Comparison of ENCODE assay signal across 19 cellular contexts in genomic region chr5:37638897-37639296, GRCh38.
DNase-seq lines count a peak whose midpoint lies in the region; TF ChIP-seq lines count a peak whose summit lies in the region.
"Had no signal": no experiment of that assay in that cellular context is flagged by ENCODE, and none has a peak within 500 bp of the region (broad histone marks: within the 10 kb centered on the region; RNA-seq: fewer than 3 reads in every experiment).

No MANE protein-coding gene starts in this region.

- no peak for TF ChIP-seq CTCF in fibroblast of mammary gland (conservative IDR thresholded peaks at IDR 0.05; ENCODE audit: control insufficient read depth, insufficient read depth, low read depth, low read length)
- TF ChIP-seq CTCF in WERI-Rb-1 (IDR thresholded peaks at IDR 0.05; ENCODE audit: low read depth, low read length) = no peak

- H3K4me2 ChIP-seq in GM23248 (ENCODE audit: unreplicated experiment) = peak overlapping the region; percentile 8
- H3K4me2 ChIP-seq: KMS-11 had no signal

- in situ Hi-C loops in GM23248 (cut with MboI) = no loop called here

- H3K79me2 ChIP-seq in GM23248 (ENCODE audit: insufficient read depth) = 0 out of 2 replicates have a peak, but pooled peaks cover under 1% of the 10 kb centered on the region

- peaks cover 21% of the 10 kb centered on the region for H3F3A ChIP-seq in GM23248 (ENCODE audit: insufficient read depth)

- H3K4me1 ChIP-seq in GM23248 (ENCODE audit: insufficient read depth) (peaks cover 23% of the 10 kb centered on the region), SJSA1 (replicated peaks) (peaks cover 22% of the 10 kb centered on the region), SJCRH30 (peaks cover 11% of the 10 kb centered on the region)

- 8 to 26% methylated on average over 1 of the region's 1 CpG for WGBS in GM23248 (ENCODE audit: low coverage in 1 of 2, low lambda C conversion rate in 2 of 2, missing lambda C conversion rate in 2 of 2), 2 experiments

- H3K27me3 ChIP-seq in GM23248 (replicated peaks; ENCODE audit: insufficient read depth) = no peaks in the 10 kb centered on the region
- H3K27me3 ChIP-seq in SJSA1 (replicated peaks) = no peaks in the 10 kb centered on the region
- no peaks in the 10 kb centered on the region for H3K27me3 ChIP-seq in WERI-Rb-1 (ENCODE audit: insufficient read depth, low read depth, severe bottlenecking)
- H3K27me3 ChIP-seq in SJCRH30 = no peaks in the 10 kb centered on the region

- no peak overlapping the region for H3K9ac ChIP-seq in GM23248
- H3K9ac ChIP-seq: KMS-11 had no signal

- H3K4me3 ChIP-seq in GM23248 (no peak overlapping the region), SJSA1 (no peak overlapping the region), fibroblast of mammary gland (ENCODE audit: control insufficient read depth, low read depth, low read length) (no peak overlapping the region), WERI-Rb-1 (ENCODE audit: low read depth, low read length) (no peak overlapping the region), SJCRH30 (no peak overlapping the region)

- peak overlapping the region; percentile 43 for H3K27ac ChIP-seq in GM23248
- peak overlapping the region; percentile 43 for H3K27ac ChIP-seq in SJSA1
- H3K27ac ChIP-seq in WERI-Rb-1 = no peak overlapping the region
- no peak overlapping the region for H3K27ac ChIP-seq in SJCRH30
- H3K27ac ChIP-seq: C4-2B, KMS-11 had no signal

- no peaks in the 10 kb centered on the region for H3K36me3 ChIP-seq in GM23248 (ENCODE audit: low read depth)
- H3K36me3 ChIP-seq in SJSA1 = no peaks in the 10 kb centered on the region
- no peaks in the 10 kb centered on the region for H3K36me3 ChIP-seq in WERI-Rb-1
- H3K36me3 ChIP-seq in SJCRH30 = no peaks in the 10 kb centered on the region

- H3K9me3 ChIP-seq in GM23248 (ENCODE audit: low read depth) = no peaks in the 10 kb centered on the region
- no peaks in the 10 kb centered on the region for H3K9me3 ChIP-seq in SJSA1 (replicated peaks)
- no peaks in the 10 kb centered on the region for H3K9me3 ChIP-seq in WERI-Rb-1 (ENCODE audit: severe bottlenecking)
- no peaks in the 10 kb centered on the region; the same call in 1 of the 2 replicates for H3K9me3 ChIP-seq in SJCRH30 (replicated peaks)

- DNase-seq in GM23248 (peak; percentile 60), SJSA1 (ENCODE audit: low read depth in 1 of 2, low spot score in 2 of 2) (peak in 1 of 2 experiments; percentile 51), fibroblast of mammary gland (ENCODE audit: low read depth) (peak; percentile 33), Kasumi-1 (lab: John Stamatoyannopoulos, UW) (no peak), WERI-Rb-1 (no peak), SJCRH30 (no peak), NOMO-1 treated with dmso at 0.1 percent for 144 hours (lab: John Stamatoyannopoulos, UW; ENCODE audit: unreplicated experiment) (no peak)
- DNase-seq: ACHN, AML-193, DMS79, GDM1, NCI-H1436 treated with DMSO at 0.1 percent for 48 hours, NCI-H2029 treated with DMSO at 0.1 percent for 48 hours, NCI-H2171 treated with DMSO at 0.1 percent for 48 hours, NCI-H446 treated with DMSO at 0.1 percent for 48 hours, NCI-H69, SHP77 had no signal

- H3K9me2 ChIP-seq in GM23248 (ENCODE audit: insufficient read depth) = no peaks in the 10 kb centered on the region; the same call in 1 of the 2 replicates

- 0 out of 2 replicates have a peak, but pooled peaks cover 3% of the 10 kb centered on the region for H4K20me1 ChIP-seq in GM23248 (ENCODE audit: insufficient read depth)

- H2AFZ ChIP-seq in GM23248 = no peak overlapping the region

Comparison
In these comparisons a context has a peak if more than half of its experiments do, and no peak if none do; other contexts are left out.
1. DNase-seq: peak in GM23248 (single experiment) and fibroblast of mammary gland (single experiment); none in Kasumi-1 (0 of 2), WERI-Rb-1 (single experiment), SJCRH30 (0 of 2) and NOMO-1 treated with dmso at 0.1 percent for 144 hours (single experiment).
2. H3K27ac ChIP-seq: peak in GM23248 (single experiment) and SJSA1 (single experiment); none in WERI-Rb-1 (single experiment) and SJCRH30 (single experiment).